Comparison of ENCODE assay signal across 8 cellular contexts in genomic region chr22:26461188-26461810, GRCh38. TPM values are rescaled to one million over a fixed set of nuclear protein-coding genes. Genes with fewer than 3 reads are reported as not detected.
DNase-seq lines count a peak whose midpoint lies in the region; ATAC-seq and TF ChIP-seq lines count a peak whose summit lies in the region.

No MANE protein-coding gene starts in this region.

- H3K27me3 Mint-ChIP-seq in neural crest cell (ENCODE audit: low read depth), result no peaks in the 10 kb centered on the region

- H3K27ac Mint-ChIP-seq in neural crest cell (ENCODE audit: unreplicated experiment), result no peak overlapping the region

- TF ChIP-seq CTCF in neural crest cell (conservative IDR thresholded peaks at IDR 0.05), result peak; percentile 84

- ATAC-seq in HG02973 (IDR thresholded peaks at IDR 0.05; ENCODE audit: unreplicated experiment) (no peak), GM21619 (IDR thresholded peaks at IDR 0.05; ENCODE audit: unreplicated experiment) (no peak)

- H3K4me1 Mint-ChIP-seq in neural crest cell, result peaks cover 21% of the 10 kb centered on the region

- peaks cover 7% of the 10 kb centered on the region for H3K36me3 Mint-ChIP-seq in neural crest cell (ENCODE audit: low read depth)

- DNase-seq in NCI-H345 (lab: John Stamatoyannopoulos, UW), result peak; percentile 22
- no peak for DNase-seq in NCI-H345 treated with DMSO at 0.1 percent for 48 hours (lab: John Stamatoyannopoulos, UW; ENCODE audit: unreplicated experiment)
- DNase-seq in NCI-H1105 (lab: John Stamatoyannopoulos, UW), result peak; percentile 28
- DNase-seq in activated CD4-positive, alpha-beta T cell treated with anti-CD3 and anti-CD28 coated beads, Interleukin-2, amount 50 U/mL, for 48 hours, result peak; percentile 54 to 55
- DNase-seq in fibroblast of gingiva (ENCODE audit: low read depth), result peak; percentile 18
- peak; percentile 80 for DNase-seq in neural crest cell (ENCODE audit: low read depth, low spot score)

- H3K4me3 Mint-ChIP-seq in neural crest cell, result peak overlapping the region; percentile 39

- no peaks in the 10 kb centered on the region for H3K9me3 Mint-ChIP-seq in neural crest cell

RNA-seq across cellular contexts. Expression of gene HPS4, which starts 22.3 kb away (rescaled TPM):
- total RNA-seq in neural crest cell, result 48.5 and 50.9 TPM in 2 replicates

RNA-seq across cellular contexts. Expression of gene SRRD, which starts 22.4 kb away (rescaled TPM):
- 30.8 and 32.4 TPM in 2 replicates for total RNA-seq in neural crest cell

RNA-seq across cellular contexts. Expression of gene ASPHD2, which starts 32.2 kb away (rescaled TPM):
- total RNA-seq in neural crest cell, result 4.5 and 4.9 TPM in 2 replicates

RNA-seq across cellular contexts. Expression of gene TFIP11, which starts 51.0 kb away (rescaled TPM):
- 33.6 and 34.3 TPM in 2 replicates for total RNA-seq in neural crest cell
